13 cellular contexts compared by ENCODE assay signal in genomic region chr10:30056767-30057355, GRCh38. TPM values are rescaled to one million over a fixed set of nuclear protein-coding genes. Genes with fewer than 3 reads are reported as not detected.
DNase-seq lines count a peak whose midpoint lies in the region; ATAC-seq, FAIRE-seq and TF ChIP-seq lines count a peak whose summit lies in the region.
"Had no signal": no experiment of that assay in that cellular context is flagged by ENCODE, and none has a peak within 500 bp of the region (broad histone marks: within the 10 kb centered on the region; RNA-seq: fewer than 3 reads in every experiment).

No MANE protein-coding gene starts in this region.

- no peak overlapping the region for H2AFZ ChIP-seq in hepatocyte

- no peak overlapping the region for H3K4me3 ChIP-seq in hepatocyte
- peak overlapping the region; percentile 83 to 99 (median 87) for H3K4me3 ChIP-seq in sigmoid colon

- 45% methylated on average over 4 of the region's 4 CpGs for WGBS in hepatocyte (ENCODE audit: low lambda C conversion rate, missing lambda C conversion rate)
- 40 to 63% methylated on average over 4 of the region's 4 CpGs for WGBS in sigmoid colon, 2 donors

- ATAC-seq in GM19035 (IDR thresholded peaks at IDR 0.05; ENCODE audit: unreplicated experiment), result no peak
- ATAC-seq: CD8-positive, alpha-beta T cell had no signal

- peaks cover 31% of the 10 kb centered on the region for H3K79me2 ChIP-seq in hepatocyte

- no peaks in the 10 kb centered on the region for H3K9me3 ChIP-seq in hepatocyte (ENCODE audit: low read depth)
- H3K9me3 ChIP-seq in sigmoid colon, result no peaks in the 10 kb centered on the region

- H3K27me3 ChIP-seq in hepatocyte (no peaks in the 10 kb centered on the region), sigmoid colon (no peaks in the 10 kb centered on the region)

- H3K9me2 ChIP-seq in hepatocyte (replicated peaks; ENCODE audit: insufficient read depth), result no peaks in the 10 kb centered on the region

- no peak for TF ChIP-seq CTCF in hepatocyte (IDR thresholded peaks at IDR 0.05; ENCODE audit: poor library complexity)
- TF ChIP-seq CTCF in sigmoid colon (IDR thresholded peaks at IDR 0.05), result no peak

- FAIRE-seq in RCC 7860 (lab: Jason Lieb, UNC), result no peak
- FAIRE-seq: GM19239 had no signal

- intact Hi-C loops in sigmoid colon (cut with DNase I), result loop anchor here (2.0 to 10.0 kb wide), 5 partner anchors 28 to 288 kb away; partner anchors contain the start of gene MTPAP

- H3K4me1 ChIP-seq in hepatocyte (ENCODE audit: insufficient read depth) (peaks cover 25% of the 10 kb centered on the region), sigmoid colon (peaks cover 0 to 57% (median 44%) of the 10 kb centered on the region in 4 donors)

- no peak for TF ChIP-seq POLR2A in sigmoid colon (IDR thresholded peaks at IDR 0.05)

- no peak for TF ChIP-seq EP300 in sigmoid colon (IDR thresholded peaks at IDR 0.05)

- H3K4me2 ChIP-seq in hepatocyte, result peak overlapping the region; percentile 95

- DNase-seq in EH (ENCODE audit: low read depth) (peak; percentile 36), RCC 7860 (ENCODE audit: low spot score) (peak; percentile 17), hepatocyte (ENCODE audit: low spot score) (no peak), sigmoid colon (no peak), Ammon's horn (ENCODE audit: low spot score) (no peak), GDM1 (lab: John Stamatoyannopoulos, UW) (no peak), D341Med (ENCODE audit: low spot score) (no peak)
- DNase-seq: activated T-cell treated with anti-CD3 and anti-CD28 coated beads, Interleukin-2, amount 50 U/mL, for 24 hours; CD8-positive, alpha-beta T cell; NCI-H1048; NCI-H69 had no signal

- peak overlapping the region; percentile 61 for H3K27ac ChIP-seq in hepatocyte
- H3K27ac ChIP-seq in sigmoid colon, result peak overlapping the region; percentile 88 to 94 (median 92)

- no peaks in the 10 kb centered on the region for H3K36me3 ChIP-seq in hepatocyte (replicated peaks; ENCODE audit: insufficient read depth, low read depth)
- H3K36me3 ChIP-seq in sigmoid colon, result no peaks in the 10 kb centered on the region

- H4K20me1 ChIP-seq in hepatocyte (ENCODE audit: insufficient read depth, poor library complexity, severe bottlenecking), result no peaks in the 10 kb centered on the region

RNA-seq across cellular contexts. Expression of gene JCAD, which starts 2.5 kb away (rescaled TPM):
- total RNA-seq in hepatocyte (11.0 and 12.8 TPM in 2 replicates), sigmoid colon (100 to 1,000 TPM in 3 of 4 donors, 10 to 100 TPM in 1; 99.7 to 141 (median 123) TPM)
- polyA plus RNA-seq in hepatocyte (7.0 and 9.2 TPM in 2 replicates), sigmoid colon (1 to 10 TPM in 2 of 3 donors, under 1 TPM in 1; 0.46 to 4.4 (median 3.6) TPM)
- total RNA-seq: CD8-positive, alpha-beta T cell had no signal

Comparison
In these comparisons a context has a peak if more than half of its experiments do, and no peak if none do; other contexts are left out.
1. DNase-seq: peak in EH (single experiment) and RCC 7860 (single experiment); none in hepatocyte (single experiment), sigmoid colon (single experiment), Ammon's horn (single experiment), GDM1 (single experiment) and D341Med (single experiment).